ENCODE assay signal across 21 cellular contexts in genomic region chrX:134570899-134571298, GRCh38.
A peak's percentile ranks its signal among the peaks of the same experiment; 100 is the strongest.
DNase-seq lines count a peak whose midpoint lies in the region; ATAC-seq, FAIRE-seq and TF ChIP-seq lines count a peak whose summit lies in the region.
"Had no signal": no experiment of that assay in that cellular context is flagged by ENCODE, and none has a peak within 500 bp of the region (broad histone marks: within the 10 kb centered on the region; RNA-seq: fewer than 3 reads in every experiment).

No MANE protein-coding gene starts in this region.

- H3K27ac ChIP-seq in HEK293 (ENCODE audit: extremely low read depth, low read depth, low read length) (no peak overlapping the region), K562 (ENCODE audit: extremely low read depth, low read depth, low read length) (no peak overlapping the region), GM23248 (no peak overlapping the region)
- H3K27ac ChIP-seq: adrenal gland had no signal

- no peaks in the 10 kb centered on the region for H3K4me1 Mint-ChIP-seq in natural killer cell
- H3K4me1 Mint-ChIP-seq: CD8-positive, alpha-beta memory T cell had no signal

- no peaks in the 10 kb centered on the region for H3K9me3 Mint-ChIP-seq in natural killer cell

- POLR2A ChIA-PET in HEK293 (lab: Yijun Ruan, JAX): interaction anchor here (0.9 kb wide), 1 partner anchor 34 kb away, joined by 4 read pairs; no protein-coding TSS in a partner anchor
- POLR2A ChIA-PET in K562 (lab: Yijun Ruan, JAX): interaction anchor here (0.6 to 1.0 kb wide), 2 partner anchors 14 to 182 kb away, joined by 3 to 4 read pairs; no protein-coding TSS in a partner anchor

- H2AFZ ChIP-seq in K562 (ENCODE audit: low read depth, low read length): no peak overlapping the region
- no peak overlapping the region for H2AFZ ChIP-seq in GM23248

- intact Hi-C loops in K562 (cut with micrococcal nuclease): no loop called here
- intact Hi-C loops in natural killer cell (cut with micrococcal nuclease): no loop called here

- BruUV-seq in K562 (replicated peaks; lab: Mats Ljungman, UMichigan): no TSS peak

- no peaks in the 10 kb centered on the region for H3K36me3 Mint-ChIP-seq in natural killer cell
- H3K36me3 Mint-ChIP-seq: CD8-positive, alpha-beta memory T cell had no signal

- no peak for FAIRE-seq in K562 (lab: Jason Lieb, UNC)
- no peak for FAIRE-seq in GM12892 (lab: Jason Lieb, UNC)

- H3K4me1 ChIP-seq in HEK293 (ENCODE audit: control insufficient read depth, insufficient read depth, low read length): peaks cover 12% of the 10 kb centered on the region
- H3K4me1 ChIP-seq in K562 (replicated peaks in 1 of 2; ENCODE audit: control insufficient read depth in 2 of 2, insufficient read depth in 2 of 2, low read length in 2 of 2): peaks cover 0 to 13% of the 10 kb centered on the region in 2 experiments; a peak in 2 of 5 replicates
- no peaks in the 10 kb centered on the region for H3K4me1 ChIP-seq in GM23248 (ENCODE audit: insufficient read depth)
- H3K4me1 ChIP-seq: adrenal gland had no signal

- no peaks in the 10 kb centered on the region for H3K36me3 ChIP-seq in HEK293 (ENCODE audit: control insufficient read depth in 2 of 2, insufficient read depth in 1 of 2, low read length in 2 of 2)
- no peaks in the 10 kb centered on the region for H3K36me3 ChIP-seq in K562 (ENCODE audit: control insufficient read depth, insufficient read depth, low read length)
- H3K36me3 ChIP-seq in GM23248 (ENCODE audit: low read depth): no peaks in the 10 kb centered on the region
- H3K36me3 ChIP-seq: adrenal gland had no signal

- 0% methylated on average over 2 of the region's 2 CpGs for WGBS in K562 (ENCODE audit: insufficient coverage, low coverage, missing lambda C conversion rate)
- WGBS in GM23248 (ENCODE audit: low coverage in 1 of 2, low lambda C conversion rate in 2 of 2, missing lambda C conversion rate in 2 of 2), 2 experiments: 83 to 93% methylated on average over 2 of the region's 2 CpGs

- H3F3A ChIP-seq in GM23248 (ENCODE audit: insufficient read depth): no peaks in the 10 kb centered on the region

- no peak for TF ChIP-seq EP300 in K562 (IDR thresholded peaks at IDR 0.05; ENCODE audit: low read length)

- H3K9me1 ChIP-seq in K562 (ENCODE audit: control insufficient read depth, insufficient read depth, low read length): no peaks in the 10 kb centered on the region

- no peak overlapping the region for H3K27ac Mint-ChIP-seq in natural killer cell
- H3K27ac Mint-ChIP-seq: CD8-positive, alpha-beta memory T cell; H9 had no signal

- in situ Hi-C loops in K562 (cut with MboI): no loop called here
- in situ Hi-C loops in GM23248 (cut with MboI): no loop called here

- H4K20me1 ChIP-seq in K562 (replicated peaks; ENCODE audit: control insufficient read depth, insufficient read depth, low read length) (no peaks in the 10 kb centered on the region), GM23248 (ENCODE audit: insufficient read depth) (no peaks in the 10 kb centered on the region)

- H3K9ac ChIP-seq in K562 (ENCODE audit: insufficient read depth in 1 of 2, low read depth in 2 of 2, low read length in 2 of 2) (no peak overlapping the region), GM23248 (no peak overlapping the region)

- H3K79me2 ChIP-seq in K562 (ENCODE audit: control insufficient read depth, insufficient read depth, low read length): no peaks in the 10 kb centered on the region
- no peaks in the 10 kb centered on the region for H3K79me2 ChIP-seq in GM23248 (ENCODE audit: insufficient read depth)

- ATAC-seq in K562: no peak
- ATAC-seq in natural killer cell: no peak
- ATAC-seq: sciatic nerve had no signal

- no peak overlapping the region for H3K4me3 Mint-ChIP-seq in natural killer cell
- H3K4me3 Mint-ChIP-seq: CD8-positive, alpha-beta memory T cell; H9 had no signal

- H3K4me3 ChIP-seq in HEK293 (ENCODE audit: low read depth, low read length) (no peak overlapping the region), K562 (no peak overlapping the region), GM23248 (no peak overlapping the region)
- H3K4me3 ChIP-seq: adrenal gland had no signal

- CTCF ChIA-PET in HEK293 (lab: Yijun Ruan, JAX) (interaction anchor here (1.0 to 1.2 kb wide), 2 partner anchors 18 to 68 kb away, joined by 3 read pairs; no protein-coding TSS in a partner anchor), K562 (lab: Yijun Ruan, JAX; ENCODE audit: low intra/inter-chr PET ratio) (no interaction called here)

- no peaks in the 10 kb centered on the region; a peak in 1 of 5 replicates for H3K27me3 ChIP-seq in K562 (ENCODE audit: control insufficient read depth in 2 of 2, insufficient read depth in 2 of 2, low read length in 2 of 2)
- no peaks in the 10 kb centered on the region for H3K27me3 ChIP-seq in GM23248 (replicated peaks; ENCODE audit: insufficient read depth)

- DNase-seq in CD1c-positive myeloid dendritic cell (ENCODE audit: extremely low spot score) (peak; percentile 31), NOMO-1 (lab: John Stamatoyannopoulos, UW; ENCODE audit: unreplicated experiment in 2 of 2) (peak; percentile 45 to 69), K562 (ENCODE audit: extremely low read depth in 1 of 4, low spot score in 3 of 4) (no peak), GM12892 (ENCODE audit: insufficient read length) (no peak), GM23248 (no peak), mucosa of gallbladder (ENCODE audit: low spot score) (no peak), natural killer cell (no peak)
- DNase-seq: activated CD4-positive, CD25-positive, alpha-beta regulatory T cell; adrenal gland; CD8-positive, alpha-beta memory T cell; central memory CD4-positive, alpha-beta T cell; effector CD4-positive, alpha-beta T cell; H9; hippocampal formation; kidney glomerular epithelial cell; NCI-H1048; NCI-H2171 treated with DMSO at 0.1 percent for 48 hours; stimulated activated CD4-positive, alpha-beta T cell treated with anti-CD3 and anti-CD28 coated beads, Interleukin-1b, Interleukin-23, amount 100 ng/mL, for 48 hours; substantia nigra had no signal

- TF ChIP-seq POLR2A in K562 (conservative IDR thresholded peaks at IDR 0.05) (no peak), GM12892 (IDR thresholded peaks at IDR 0.05; ENCODE audit: low read depth, low read length) (no peak)

- H3K9me3 ChIP-seq in HEK293 (ENCODE audit: control insufficient read depth, insufficient read depth, low read depth, low read length): no peaks in the 10 kb centered on the region
- H3K9me3 ChIP-seq in K562 (replicated peaks; ENCODE audit: control insufficient read depth, insufficient read depth, low read depth, low read length): no peaks in the 10 kb centered on the region
- no peaks in the 10 kb centered on the region for H3K9me3 ChIP-seq in GM23248 (ENCODE audit: low read depth)
- H3K9me3 ChIP-seq: adrenal gland had no signal

- H3K9me2 ChIP-seq in GM23248 (ENCODE audit: insufficient read depth): no peaks in the 10 kb centered on the region

- peaks cover 0 to 30% of the 10 kb centered on the region in 2 donors for H3K27me3 Mint-ChIP-seq in natural killer cell (ENCODE audit: low read depth in 2 of 2)

- H3K4me2 ChIP-seq in K562 (ENCODE audit: insufficient read depth, low read length) (no peak overlapping the region), GM23248 (ENCODE audit: unreplicated experiment) (no peak overlapping the region)

- no peak for TF ChIP-seq CTCF in HEK293 (tag by site-specific recombination; IDR thresholded peaks at IDR 0.05)
- no peak for TF ChIP-seq CTCF in K562 (IDR thresholded peaks at IDR 0.05 in 2 of 3, conservative IDR thresholded peaks at IDR 0.05 in 1 of 3; ENCODE audit: insufficient read depth in 2 of 3, low read depth in 1 of 3, low read length in 3 of 3)
- TF ChIP-seq CTCF in natural killer cell (IDR thresholded peaks at IDR 0.05): no peak

- TF ChIP-seq RAD21 in K562 (CRISPR knock-in tag; conservative IDR thresholded peaks at IDR 0.05 in 1 of 2, IDR thresholded peaks at IDR 0.05 in 1 of 2): no peak

TF ChIP-seq in HEK293, 187 proteins besides CTCF, POLR2A, EP300 and RAD21:
- 0 out of 2 replicates have a peak, but pooled peaks have one; percentile 24 for TF ChIP-seq PRDM6 (tag by site-specific recombination; IDR thresholded peaks at IDR 0.05)
- no peak for TF ChIP-seq ZNF140 (tag by site-specific recombination; IDR thresholded peaks at IDR 0.05)

TF ChIP-seq in K562, 482 proteins besides CTCF, POLR2A, EP300 and RAD21 (continues in another document):
- TF ChIP-seq TFAM (CRISPR knock-in tag; conservative IDR thresholded peaks at IDR 0.05): no peak
- TF ChIP-seq TRIM25 (IDR thresholded peaks at IDR 0.05; ENCODE audit: borderline replicate concordance): no peak
- TF ChIP-seq, protein P1, sequence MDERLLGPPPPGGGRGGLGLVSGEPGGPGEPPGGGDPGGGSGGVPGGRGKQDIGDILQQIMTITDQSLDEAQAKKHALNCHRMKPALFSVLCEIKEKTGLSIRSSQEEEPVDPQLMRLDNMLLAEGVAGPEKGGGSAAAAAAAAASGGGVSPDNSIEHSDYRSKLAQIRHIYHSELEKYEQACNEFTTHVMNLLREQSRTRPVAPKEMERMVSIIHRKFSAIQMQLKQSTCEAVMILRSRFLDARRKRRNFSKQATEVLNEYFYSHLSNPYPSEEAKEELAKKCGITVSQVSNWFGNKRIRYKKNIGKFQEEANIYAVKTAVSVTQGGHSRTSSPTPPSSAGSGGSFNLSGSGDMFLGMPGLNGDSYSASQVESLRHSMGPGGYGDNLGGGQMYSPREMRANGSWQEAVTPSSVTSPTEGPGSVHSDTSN (CRISPR knock-in tag; IDR thresholded peaks at IDR 0.05; ENCODE audit: low read depth): no peak
- TF ChIP-seq, protein P1 (tag; conservative IDR thresholded peaks at IDR 0.05; ENCODE audit: low read depth): peak; percentile 28; the same call in 1 of the 2 replicates

Comparison
In these comparisons a context has a peak if more than half of its experiments do, and no peak if none do; other contexts are left out.
1. DNase-seq: peak in CD1c-positive myeloid dendritic cell (single experiment) and NOMO-1 (2 of 2); none in K562 (0 of 4), GM12892 (single experiment), GM23248 (single experiment), mucosa of gallbladder (single experiment) and natural killer cell (single experiment).